27 cellular contexts compared by ENCODE assay signal in the genomic region with DNA sequence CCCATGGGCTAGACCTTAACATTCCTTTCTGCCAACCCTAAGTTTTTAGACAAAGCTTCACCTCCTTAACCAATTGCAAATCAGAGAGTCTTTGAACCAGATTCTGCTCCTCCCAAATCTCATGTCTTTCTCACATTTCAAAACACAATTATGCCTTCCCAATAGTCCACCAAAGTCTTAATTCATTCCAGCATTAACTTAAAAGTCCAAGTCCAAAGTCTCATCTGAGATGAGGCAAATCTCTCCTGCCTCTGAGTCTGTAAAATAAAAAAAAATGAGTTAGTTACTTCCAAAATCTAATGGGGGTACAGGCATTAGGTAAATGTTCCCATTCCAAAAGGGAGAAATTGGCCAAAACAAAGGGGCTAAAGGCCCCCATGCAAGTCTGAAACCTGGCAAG. TPM values are rescaled to one million over a fixed set of nuclear protein-coding genes. Genes with fewer than 3 reads are reported as not detected.
"Had no signal": no experiment of that assay in that cellular context is flagged by ENCODE, and none has a peak within 500 bp of the region (broad histone marks: within the 10 kb centered on the region; RNA-seq: fewer than 3 reads in every experiment).

No MANE protein-coding gene starts in this region.

- DNase-seq: colonic mucosa; cortex of kidney; dermis blood vessel endothelial cell; dorsolateral prefrontal cortex; effector CD4-positive, alpha-beta T cell; effector CD8-positive, alpha-beta T cell; effector memory CD4-positive, alpha-beta T cell; effector memory CD8-positive, alpha-beta T cell; endodermal cell; erythroblast; esophagus squamous epithelium; foreskin fibroblast; foreskin keratinocyte; foreskin melanocyte; gastrocnemius medialis; glutamatergic neuron; head of caudate nucleus; heart left ventricle; heart right ventricle had no signal

- H3K4me3 ChIP-seq: colonic mucosa, coronary artery, dorsolateral prefrontal cortex, esophagus muscularis mucosa, esophagus squamous epithelium, gastrocnemius medialis, gastroesophageal sphincter, heart left ventricle, heart right ventricle had no signal

- ATAC-seq: effector memory CD8-positive, alpha-beta T cell; esophagus mucosa; foreskin keratinocyte; gastrocnemius medialis; gastroesophageal sphincter; heart left ventricle; heart right ventricle had no signal

- H3K27ac ChIP-seq: colonic mucosa, coronary artery, dorsolateral prefrontal cortex, epithelial cell of prostate, esophagus muscularis mucosa, esophagus squamous epithelium, foreskin keratinocyte, gastrocnemius medialis, gastroesophageal sphincter, heart left ventricle, heart right ventricle had no signal

- H3K27ac Mint-ChIP-seq: dendritic cell treated with granulocyte-macrophage colony-stimulating factor and Interleukin-4, amounts not matched to agents 40 ng/mL and 50 ng/mL, for 4 days; effector memory CD8-positive, alpha-beta T cell; endodermal cell had no signal

- H3K4me3 Mint-ChIP-seq: dendritic cell treated with granulocyte-macrophage colony-stimulating factor and Interleukin-4, amounts not matched to agents 40 ng/mL and 50 ng/mL, for 4 days; effector memory CD8-positive, alpha-beta T cell; endodermal cell had no signal

- H3K36me3 ChIP-seq: colonic mucosa, esophagus muscularis mucosa, esophagus squamous epithelium, gastrocnemius medialis, gastroesophageal sphincter, heart left ventricle, heart right ventricle had no signal

- H3K27me3 Mint-ChIP-seq: dendritic cell treated with granulocyte-macrophage colony-stimulating factor and Interleukin-4, amounts not matched to agents 40 ng/mL and 50 ng/mL, for 4 days had no signal

- H3K4me1 ChIP-seq: colonic mucosa, esophagus muscularis mucosa, esophagus squamous epithelium, foreskin keratinocyte, gastroesophageal sphincter had no signal

- H3K9me3 ChIP-seq: colonic mucosa, esophagus muscularis mucosa, esophagus squamous epithelium, gastrocnemius medialis, gastroesophageal sphincter, heart left ventricle had no signal

- H3K27me3 ChIP-seq: colonic mucosa, esophagus muscularis mucosa, esophagus squamous epithelium, gastrocnemius medialis, gastroesophageal sphincter, heart left ventricle, heart right ventricle had no signal

RNA-seq across cellular contexts. Expression of a gene that starts 43.8 kb away (rescaled TPM):
- total RNA-seq: fibroblast of lung, fibroblast of villous mesenchyme, foreskin keratinocyte had no signal
- polyA plus RNA-seq: foreskin keratinocyte had no signal
